Comparison of ENCODE assay signal across 12 cellular contexts in genomic region chr1:234433563-234434285, GRCh38. TPM values are rescaled to one million over a fixed set of nuclear protein-coding genes. Genes with fewer than 3 reads are reported as not detected.
DNase-seq lines count a peak whose midpoint lies in the region; ATAC-seq and TF ChIP-seq lines count a peak whose summit lies in the region.
"Had no signal": no experiment of that assay in that cellular context is flagged by ENCODE, and none has a peak within 500 bp of the region (broad histone marks: within the 10 kb centered on the region; RNA-seq: fewer than 3 reads in every experiment).

No MANE protein-coding gene starts in this region.

- DNase-seq in EH (ENCODE audit: low read depth) (peak; percentile 66), LHCN-M2 (ENCODE audit: low read depth) (peak; percentile 32), foreskin keratinocyte (peak; percentile 24 to 55), midbrain (lab: John Stamatoyannopoulos, UW) (no peak), pons (ENCODE audit: low spot score) (no peak), epidermal melanocyte (ENCODE audit: insufficient read length, low spot score) (no peak)
- DNase-seq in effector CD4-positive, alpha-beta T cell: no peak
- DNase-seq: heart right ventricle, Karpas-422, testis had no signal

- TF ChIP-seq CTCF in foreskin keratinocyte (conservative IDR thresholded peaks at IDR 0.05): no peak

- H3K27me3 ChIP-seq in foreskin keratinocyte: no peaks in the 10 kb centered on the region
- H3K27me3 ChIP-seq: heart right ventricle, testis had no signal

- H3K4me1 ChIP-seq in foreskin keratinocyte: peaks cover 4% of the 10 kb centered on the region
- H3K4me1 ChIP-seq: testis had no signal

- peak; percentile 67 for ATAC-seq in GM21360 (IDR thresholded peaks at IDR 0.05; ENCODE audit: unreplicated experiment)
- ATAC-seq in foreskin keratinocyte: peak; percentile 92
- ATAC-seq: heart right ventricle had no signal

- no peak overlapping the region for H3K27ac ChIP-seq in foreskin keratinocyte
- H3K27ac ChIP-seq: heart right ventricle, SK-N-MC, testis had no signal

RNA-seq across cellular contexts. Expression of gene TARBP1, which starts 45.3 kb away (rescaled TPM):
- total RNA-seq in LHCN-M2 (2014; rRNA removed): 12.6 and 13.1 TPM in 2 replicates
- polyA plus RNA-seq in LHCN-M2 (2012): 4.2 TPM
- 15.3 and 20.1 TPM in 2 replicates for total RNA-seq in foreskin keratinocyte
- 9.6 and 12.2 TPM in 2 replicates for polyA plus RNA-seq in foreskin keratinocyte

Comparison
In these comparisons a context has a peak if more than half of its experiments do, and no peak if none do; other contexts are left out.
1. DNase-seq: peak in EH (single experiment), LHCN-M2 (single experiment) and foreskin keratinocyte (2 of 2); none in midbrain (single experiment), pons (single experiment), epidermal melanocyte (single experiment) and effector CD4-positive, alpha-beta T cell (single experiment).